Comparison of ENCODE assay signal across 11 cellular contexts in genomic region chr14:59356783-59357182, GRCh38.
DNase-seq lines count a peak whose midpoint lies in the region; ATAC-seq and TF ChIP-seq lines count a peak whose summit lies in the region.
"Had no signal": no experiment of that assay in that cellular context is flagged by ENCODE, and none has a peak within 500 bp of the region (broad histone marks: within the 10 kb centered on the region; RNA-seq: fewer than 3 reads in every experiment).

No MANE protein-coding gene starts in this region.

- H3K4me1 Mint-ChIP-seq in CD14-positive monocyte = peaks cover 49% of the 10 kb centered on the region
- no peaks in the 10 kb centered on the region for H3K4me1 Mint-ChIP-seq in stimulated activated naive CD8-positive, alpha-beta T cell treated with anti-CD3 and anti-CD28 coated beads, Interleukin-15, amount 100 ng/mL, for 72 hours

- H3K9me3 Mint-ChIP-seq in CD14-positive monocyte = no peaks in the 10 kb centered on the region
- no peaks in the 10 kb centered on the region for H3K9me3 Mint-ChIP-seq in stimulated activated naive CD8-positive, alpha-beta T cell treated with anti-CD3 and anti-CD28 coated beads, Interleukin-15, amount 100 ng/mL, for 72 hours

- no peak for TF ChIP-seq CTCF in DOHH2 (IDR thresholded peaks at IDR 0.05; ENCODE audit: low read depth, low read length, poor library complexity, severe bottlenecking)
- no peak for TF ChIP-seq CTCF in CD14-positive monocyte (IDR thresholded peaks at IDR 0.05)

- no peaks in the 10 kb centered on the region for H3K9me3 ChIP-seq in DOHH2 (ENCODE audit: control insufficient read depth, insufficient read depth, low read length)

- H4K20me1 ChIP-seq in DOHH2 (ENCODE audit: control insufficient read depth, insufficient read depth, low read depth, low read length) = no peaks in the 10 kb centered on the region

- H3K4me1 ChIP-seq in DOHH2 (ENCODE audit: control insufficient read depth, low read length) = peaks cover 90% of the 10 kb centered on the region

- H3K27me3 ChIP-seq in DOHH2 (ENCODE audit: control insufficient read depth, low read length) = no peaks in the 10 kb centered on the region

- H3K27ac Mint-ChIP-seq in CD14-positive monocyte = no peak overlapping the region
- H3K27ac Mint-ChIP-seq in stimulated activated naive CD8-positive, alpha-beta T cell treated with anti-CD3 and anti-CD28 coated beads, Interleukin-15, amount 100 ng/mL, for 72 hours = no peak overlapping the region

- peaks cover 67% of the 10 kb centered on the region for H3F3A ChIP-seq in DOHH2 (ENCODE audit: control insufficient read depth, insufficient read depth)

- DNase-seq in NAMALWA (ENCODE audit: low spot score) = peak; percentile 42
- DNase-seq in DMS79 treated with DMSO at 0.1 percent for 48 hours (lab: John Stamatoyannopoulos, UW) = no peak
- DNase-seq in CD14-positive monocyte (ENCODE audit: low spot score) = no peak
- DNase-seq in KBM-7 = no peak
- DNase-seq in stimulated activated naive CD8-positive, alpha-beta T cell treated with anti-CD3 and anti-CD28 coated beads, Interleukin-15, amount 100 ng/mL, for 72 hours = no peak
- DNase-seq: GF-D8; stimulated activated naive CD8-positive, alpha-beta T cell treated with anti-CD3 and anti-CD28 coated beads, Interleukin-15, Interleukin-2, amounts not matched to agents 100 U/mL and 50 U/mL, for 24 hours had no signal

- in situ Hi-C loops in KBM-7 (cut with MboI; ENCODE audit: low pct_unique_long_range_greater_than_20kb, low sequenced_read_pairs) = no loop called here

- peak overlapping the region; percentile 98 for H3K27ac ChIP-seq in DOHH2 (ENCODE audit: low read depth, low read length)

- H3K4me3 Mint-ChIP-seq in CD14-positive monocyte = no peak overlapping the region
- H3K4me3 Mint-ChIP-seq in stimulated activated naive CD8-positive, alpha-beta T cell treated with anti-CD3 and anti-CD28 coated beads, Interleukin-15, amount 100 ng/mL, for 72 hours = no peak overlapping the region

- no peaks in the 10 kb centered on the region for H3K9me2 ChIP-seq in DOHH2 (replicated peaks; ENCODE audit: control insufficient read depth, low read length)

- intact Hi-C loops in CD14-positive monocyte (cut with micrococcal nuclease) = no loop called here

- peak overlapping the region; percentile 99 for H3K4me2 ChIP-seq in DOHH2 (ENCODE audit: low read length)

- ATAC-seq in GM19324 (IDR thresholded peaks at IDR 0.05; ENCODE audit: low FRiP score, unreplicated experiment) = peak; percentile 79
- ATAC-seq in HG02870 (IDR thresholded peaks at IDR 0.05; ENCODE audit: unreplicated experiment) = peak; percentile 71
- no peak for ATAC-seq in stimulated activated naive CD8-positive, alpha-beta T cell treated with anti-CD3 and anti-CD28 coated beads, Interleukin-15, amount 100 ng/mL, for 72 hours
- ATAC-seq: stimulated activated naive CD8-positive, alpha-beta T cell treated with anti-CD3 and anti-CD28 coated beads, Interleukin-15, Interleukin-2, amounts not matched to agents 100 U/mL and 50 U/mL, for 24 hours had no signal

- peaks cover 23% of the 10 kb centered on the region for H3K79me2 ChIP-seq in DOHH2 (ENCODE audit: control insufficient read depth, low read length)

- H3K36me3 ChIP-seq in DOHH2 (ENCODE audit: control insufficient read depth, low read length) = peaks cover 66% of the 10 kb centered on the region

- peak overlapping the region; percentile 79 for H3K4me3 ChIP-seq in DOHH2 (ENCODE audit: low read length)
- H3K4me3 ChIP-seq: skin epidermis had no signal

- H3K27me3 Mint-ChIP-seq in CD14-positive monocyte (ENCODE audit: low read depth in 3 of 3) = peaks cover 0 to 1% (median 0%) of the 10 kb centered on the region in 3 donors
- no peaks in the 10 kb centered on the region for H3K27me3 Mint-ChIP-seq in stimulated activated naive CD8-positive, alpha-beta T cell treated with anti-CD3 and anti-CD28 coated beads, Interleukin-15, amount 100 ng/mL, for 72 hours

- peaks cover 23 to 30% of the 10 kb centered on the region in 2 donors for H3K36me3 Mint-ChIP-seq in CD14-positive monocyte
